ENCODE assay signal across 26 cellular contexts in genomic region chr5:117473075-117473595, GRCh38.
DNase-seq lines count a peak whose midpoint lies in the region; ATAC-seq and TF ChIP-seq lines count a peak whose summit lies in the region.
"Had no signal": no experiment of that assay in that cellular context is flagged by ENCODE, and none has a peak within 500 bp of the region (broad histone marks: within the 10 kb centered on the region; RNA-seq: fewer than 3 reads in every experiment).

No MANE protein-coding gene starts in this region.

- peaks cover 9% of the 10 kb centered on the region for H3K4me1 ChIP-seq in HAP-1
- H3K4me1 ChIP-seq: foreskin keratinocyte, heart right ventricle had no signal

- DNase-seq in HAP-1 (ENCODE audit: low spot score in 2 of 2) (peak; percentile 55 to 58), NCI-H2227 (lab: John Stamatoyannopoulos, UW; ENCODE audit: unreplicated experiment) (peak; percentile 13), superior temporal gyrus (ENCODE audit: extremely low spot score) (peak; percentile 19)
- DNase-seq in stimulated activated CD4-positive, alpha-beta T cell treated with anti-CD3 and anti-CD28 coated beads, Interleukin-4, amount 100 ng/mL, for 24 hours, result no peak
- DNase-seq: activated CD4-positive, alpha-beta memory T cell treated with anti-CD3 and anti-CD28 coated beads for 36 hours; activated CD4-positive, CD25-positive, alpha-beta regulatory T cell treated with anti-CD3 and anti-CD28 coated beads, Interleukin-2, amount 50 U/mL, for 72 hours; cortex of kidney; effector memory CD8-positive, alpha-beta T cell; foreskin keratinocyte; HCEC 1CT; heart right ventricle; NCI-H345; NCI-H82; OCI-M1; SK-N-SH; stimulated activated naive B cell treated with anti-CD40 and anti-IgM and Interleukin-4, amounts not matched to agents 10 μg/mL and 1 μg/mL and 100 μg/mL, for 72 hours had no signal

- H3K36me3 Mint-ChIP-seq in brain, result no peaks in the 10 kb centered on the region
- H3K36me3 Mint-ChIP-seq: activated CD4-positive, alpha-beta memory T cell treated with anti-CD3 and anti-CD28 coated beads for 36 hours; activated naive CD4-positive, alpha-beta T cell treated with anti-CD3 and anti-CD28 coated beads, Interleukin-2, amount 50 U/mL, for 24 hours; CD14-positive monocyte; stimulated activated naive B cell treated with anti-CD40 and anti-IgM and Interleukin-4, amounts not matched to agents 10 μg/mL and 1 μg/mL and 100 μg/mL, for 72 hours had no signal

- H3K27ac Mint-ChIP-seq in brain, result peak overlapping the region; percentile 2 to 78 (median 55)
- H3K27ac Mint-ChIP-seq: activated CD4-positive, alpha-beta memory T cell treated with anti-CD3 and anti-CD28 coated beads for 36 hours; activated naive CD4-positive, alpha-beta T cell treated with anti-CD3 and anti-CD28 coated beads, Interleukin-2, amount 50 U/mL, for 24 hours; activated T-helper 2 cell treated with anti-CD3 and anti-CD28 coated beads, Interferon-gamma antibody, Interleukin-2, Interleukin-4, amounts not matched to agents 10 μg/mL and 5 μg/mL and 100 μg/mL, durations not matched to agents 14 hours and 24 hours and 36 hours; CD14-positive monocyte; effector memory CD8-positive, alpha-beta T cell; stimulated activated naive B cell treated with anti-CD40 and anti-IgM and Interleukin-4, amounts not matched to agents 10 μg/mL and 1 μg/mL and 100 μg/mL, for 72 hours; T-helper 1 cell treated with Interleukin-12 subunit alpha and Interleukin-12 subunit beta and Interleukin-4 antibody, amounts not matched to agents 30 μg/mL and 1 μg/mL, for 36 hours had no signal

- peak overlapping the region; percentile 3 to 52 (median 14) for H3K4me3 Mint-ChIP-seq in brain
- H3K4me3 Mint-ChIP-seq: activated CD4-positive, alpha-beta memory T cell treated with anti-CD3 and anti-CD28 coated beads for 36 hours; activated naive CD4-positive, alpha-beta T cell treated with anti-CD3 and anti-CD28 coated beads, Interleukin-2, amount 50 U/mL, for 24 hours; CD14-positive monocyte; effector memory CD8-positive, alpha-beta T cell; stimulated activated naive B cell treated with anti-CD40 and anti-IgM and Interleukin-4, amounts not matched to agents 10 μg/mL and 1 μg/mL and 100 μg/mL, for 72 hours; T-helper 1 cell treated with Interleukin-12 subunit alpha and Interleukin-12 subunit beta and Interleukin-4 antibody, amounts not matched to agents 30 μg/mL and 1 μg/mL, for 36 hours had no signal

- in situ Hi-C loops in HAP-1 (cut with MboI; ENCODE audit: low sequenced_read_pairs), result no loop called here

- no peaks in the 10 kb centered on the region for H3K36me3 ChIP-seq in HAP-1 (replicated peaks)
- H3K36me3 ChIP-seq: cardiac muscle cell, heart right ventricle had no signal

- H3K27me3 Mint-ChIP-seq in brain, result no peaks in the 10 kb centered on the region
- H3K27me3 Mint-ChIP-seq: activated CD4-positive, alpha-beta memory T cell treated with anti-CD3 and anti-CD28 coated beads for 36 hours; activated naive CD4-positive, alpha-beta T cell treated with anti-CD3 and anti-CD28 coated beads, Interleukin-2, amount 50 U/mL, for 24 hours; effector memory CD8-positive, alpha-beta T cell; stimulated activated naive B cell treated with anti-CD40 and anti-IgM and Interleukin-4, amounts not matched to agents 10 μg/mL and 1 μg/mL and 100 μg/mL, for 72 hours had no signal

- H3K27me3 ChIP-seq in HAP-1 (ENCODE audit: low read depth), result no peaks in the 10 kb centered on the region
- H3K27me3 ChIP-seq: cardiac muscle cell, foreskin keratinocyte had no signal

- no peaks in the 10 kb centered on the region for H3K9me3 ChIP-seq in HAP-1
- H3K9me3 ChIP-seq: heart right ventricle, SK-N-SH had no signal

- no peak for ATAC-seq in GM18861 (IDR thresholded peaks at IDR 0.05; ENCODE audit: unreplicated experiment)
- ATAC-seq in GM21619 (IDR thresholded peaks at IDR 0.05; ENCODE audit: unreplicated experiment), result no peak
- ATAC-seq: effector memory CD8-positive, alpha-beta T cell; foreskin keratinocyte; heart right ventricle; sciatic nerve; stimulated activated naive B cell treated with anti-CD40 and anti-IgM and Interleukin-4, amounts not matched to agents 10 μg/mL and 1 μg/mL and 100 μg/mL, for 72 hours had no signal

- peaks cover 0 to under 1% (median 0%) of the 10 kb centered on the region in 5 experiments for H3K9me3 Mint-ChIP-seq in brain
- H3K9me3 Mint-ChIP-seq: activated CD4-positive, alpha-beta memory T cell treated with anti-CD3 and anti-CD28 coated beads for 36 hours; activated naive CD4-positive, alpha-beta T cell treated with anti-CD3 and anti-CD28 coated beads, Interleukin-2, amount 50 U/mL, for 24 hours; activated T-helper 2 cell treated with anti-CD3 and anti-CD28 coated beads, Interferon-gamma antibody, Interleukin-2, Interleukin-4, amounts not matched to agents 10 μg/mL and 5 μg/mL and 100 μg/mL, durations not matched to agents 14 hours and 24 hours and 36 hours; CD14-positive monocyte; T-helper 1 cell treated with Interleukin-12 subunit alpha and Interleukin-12 subunit beta and Interleukin-4 antibody, amounts not matched to agents 30 μg/mL and 1 μg/mL, for 36 hours had no signal

- no peak overlapping the region for H3K4me3 ChIP-seq in HAP-1
- H3K4me3 ChIP-seq: cardiac muscle cell, heart right ventricle, lung had no signal

- TF ChIP-seq CTCF in brain (conservative IDR thresholded peaks at IDR 0.05), result no peak

- H3K4me1 Mint-ChIP-seq in brain, result peaks cover 27% of the 10 kb centered on the region
- H3K4me1 Mint-ChIP-seq: activated naive CD4-positive, alpha-beta T cell treated with anti-CD3 and anti-CD28 coated beads, Interleukin-2, amount 50 U/mL, for 24 hours; CD14-positive monocyte; stimulated activated naive B cell treated with anti-CD40 and anti-IgM and Interleukin-4, amounts not matched to agents 10 μg/mL and 1 μg/mL and 100 μg/mL, for 72 hours had no signal
